In the genomic region with DNA sequence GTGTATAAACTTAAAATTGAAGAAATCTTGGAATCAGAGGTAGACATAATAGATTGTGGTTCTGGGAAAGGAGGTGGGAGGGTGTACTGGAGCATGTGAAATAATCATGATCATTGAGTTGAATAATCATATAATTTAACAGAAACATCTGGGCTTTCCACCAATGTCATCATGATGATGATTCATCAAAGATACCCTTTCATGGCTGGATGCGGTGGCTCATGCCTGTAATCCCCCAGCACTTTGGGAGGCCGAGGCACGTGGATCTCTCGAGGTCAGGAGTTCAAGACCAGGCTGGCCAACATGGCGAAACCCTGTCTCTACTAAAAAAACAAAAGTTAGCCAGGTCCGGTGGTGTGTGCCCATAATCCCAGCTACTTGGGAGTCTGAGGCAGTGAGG, we compare ENCODE assay signal across 12 cellular contexts. TPM values are rescaled to one million over a fixed set of nuclear protein-coding genes. Genes with fewer than 3 reads are reported as not detected.
DNase-seq lines count a peak whose midpoint lies in the region; ATAC-seq, FAIRE-seq and TF ChIP-seq lines count a peak whose summit lies in the region.
"Had no signal": no experiment of that assay in that cellular context is flagged by ENCODE, and none has a peak within 500 bp of the region (broad histone marks: within the 10 kb centered on the region; RNA-seq: fewer than 3 reads in every experiment).

No MANE protein-coding gene starts in this region.

- no peaks in the 10 kb centered on the region for H3K27me3 Mint-ChIP-seq in stimulated activated naive CD8-positive, alpha-beta T cell treated with anti-CD3 and anti-CD28 coated beads, Interleukin-15, Interleukin-2, amounts not matched to agents 100 ng/mL and 50 ng/mL, for 24 hours
- H3K27me3 Mint-ChIP-seq: central memory CD8-positive, alpha-beta T cell had no signal

- intact Hi-C loops in lower lobe of right lung (cut with DNase I), result no loop called here

- H3K4me1 ChIP-seq in lower lobe of right lung, result peaks cover 36% of the 10 kb centered on the region

- peak; percentile 10 for ATAC-seq in HG03103 (IDR thresholded peaks at IDR 0.05; ENCODE audit: low read depth, unreplicated experiment)
- no peak for ATAC-seq in lower lobe of right lung
- ATAC-seq in HG03442 (IDR thresholded peaks at IDR 0.05; ENCODE audit: unreplicated experiment), result no peak

- no peaks in the 10 kb centered on the region for H3K9me3 ChIP-seq in lower lobe of right lung

- H3K4me1 Mint-ChIP-seq in stimulated activated naive CD8-positive, alpha-beta T cell treated with anti-CD3 and anti-CD28 coated beads, Interleukin-15, Interleukin-2, amounts not matched to agents 100 ng/mL and 50 ng/mL, for 24 hours (ENCODE audit: low read depth), result peaks cover 44% of the 10 kb centered on the region

- peak overlapping the region; percentile 88 for H3K27ac Mint-ChIP-seq in stimulated activated naive CD8-positive, alpha-beta T cell treated with anti-CD3 and anti-CD28 coated beads, Interleukin-15, Interleukin-2, amounts not matched to agents 100 ng/mL and 50 ng/mL, for 24 hours

- DNase-seq in GM19239 (ENCODE audit: insufficient read length, low spot score), result no peak
- DNase-seq in amniotic epithelial cell (ENCODE audit: low read depth), result peak; percentile 30
- DNase-seq in lower lobe of right lung, result no peak
- DNase-seq in activated CD8-positive, alpha-beta memory T cell treated with anti-CD3 and anti-CD28 coated beads for 24 hours, result no peak
- DNase-seq: GF-D8; stimulated activated CD4-positive, alpha-beta T cell treated with anti-CD3 and anti-CD28 coated beads, Interleukin-15, amount 100 ng/mL, for 24 hours; substantia nigra had no signal

- no peaks in the 10 kb centered on the region for H3K36me3 Mint-ChIP-seq in stimulated activated naive CD8-positive, alpha-beta T cell treated with anti-CD3 and anti-CD28 coated beads, Interleukin-15, Interleukin-2, amounts not matched to agents 100 ng/mL and 50 ng/mL, for 24 hours (ENCODE audit: low read depth)

- no peaks in the 10 kb centered on the region for H3K36me3 ChIP-seq in lower lobe of right lung

- no peak for TF ChIP-seq CTCF in lower lobe of right lung (IDR thresholded peaks at IDR 0.05)

- H3K27me3 ChIP-seq in lower lobe of right lung (ENCODE audit: low read depth), result no peaks in the 10 kb centered on the region

- H3K4me3 ChIP-seq in lower lobe of right lung, result no peak overlapping the region
- H3K4me3 ChIP-seq: SK-N-MC had no signal

- peak; percentile 88 for FAIRE-seq in GM19239 (lab: Jason Lieb, UNC)

- no peak overlapping the region for H3K27ac ChIP-seq in lower lobe of right lung
- H3K27ac ChIP-seq: SK-N-MC had no signal

- H3K9me3 Mint-ChIP-seq in stimulated activated naive CD8-positive, alpha-beta T cell treated with anti-CD3 and anti-CD28 coated beads, Interleukin-15, Interleukin-2, amounts not matched to agents 100 ng/mL and 50 ng/mL, for 24 hours, result no peaks in the 10 kb centered on the region
- H3K9me3 Mint-ChIP-seq: central memory CD8-positive, alpha-beta T cell had no signal

- H3K4me3 Mint-ChIP-seq in stimulated activated naive CD8-positive, alpha-beta T cell treated with anti-CD3 and anti-CD28 coated beads, Interleukin-15, Interleukin-2, amounts not matched to agents 100 ng/mL and 50 ng/mL, for 24 hours, result peak overlapping the region; percentile 20
- H3K4me3 Mint-ChIP-seq: central memory CD8-positive, alpha-beta T cell had no signal

RNA-seq across cellular contexts. Expression of a gene that starts 6.7 kb away (rescaled TPM):
- 92.4 TPM for total RNA-seq in lower lobe of right lung

RNA-seq across cellular contexts. Expression of a gene that starts 26.8 kb away (rescaled TPM):
- total RNA-seq in lower lobe of right lung, result 28.8 TPM

RNA-seq across cellular contexts. Expression of a gene that starts 48.8 kb away (rescaled TPM):
- 191 TPM for total RNA-seq in lower lobe of right lung
